8 cellular contexts compared by ENCODE assay signal in the genomic region with DNA sequence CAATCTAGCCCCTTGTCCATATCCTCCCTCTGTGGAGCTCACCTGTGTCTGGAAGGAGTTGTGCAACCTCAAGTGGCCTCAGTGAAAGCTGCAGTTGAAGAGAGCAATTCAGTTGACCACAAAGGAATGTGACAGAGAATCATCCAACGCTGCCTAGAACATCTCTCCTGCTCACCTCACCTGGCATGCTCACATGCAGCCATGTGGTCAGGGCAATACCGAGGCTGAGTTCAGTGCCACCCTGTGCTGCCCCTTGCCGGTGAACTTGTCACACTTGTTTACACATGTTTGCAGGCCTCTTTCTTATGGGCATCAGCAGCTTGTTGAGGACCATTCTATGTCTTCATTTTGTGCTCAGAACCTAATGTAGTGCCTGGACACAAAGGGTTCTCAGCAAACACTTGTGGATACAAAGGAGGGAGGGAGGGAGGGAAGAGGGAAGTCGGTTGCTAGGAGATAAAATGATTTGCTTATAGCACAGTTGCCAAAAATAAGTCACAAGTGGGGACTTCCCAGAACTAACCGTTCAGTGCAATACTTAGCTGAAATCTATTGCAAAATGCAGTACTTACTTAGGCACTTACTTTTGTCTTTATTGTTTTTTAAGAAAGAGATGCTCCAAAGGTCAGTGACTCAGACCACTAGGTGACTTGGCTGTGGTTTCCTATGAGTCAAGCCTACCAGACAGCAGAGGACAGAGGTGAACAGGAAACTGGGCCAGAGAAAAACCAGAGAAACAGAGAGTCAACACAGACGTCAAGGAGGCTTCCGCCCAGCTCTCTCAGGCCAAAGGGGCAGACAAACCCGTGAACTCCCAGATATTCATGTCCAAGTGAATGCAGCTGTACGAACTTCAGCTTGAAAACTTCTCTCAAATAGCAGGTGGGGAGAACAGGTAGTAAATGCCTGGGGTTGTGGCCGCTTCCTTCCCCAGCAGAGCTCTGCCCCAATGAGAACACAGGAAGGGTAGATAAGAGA.
DNase-seq lines count a peak whose midpoint lies in the region; FAIRE-seq and TF ChIP-seq lines count a peak whose summit lies in the region.

No MANE protein-coding gene starts in this region.

- H3K18ac ChIP-seq in trophoblast cell (ENCODE audit: low read length): peak overlapping the region; percentile 58

- H3K79me2 ChIP-seq in trophoblast cell (ENCODE audit: control insufficient read depth, insufficient read depth, low read length, poor library complexity): no peaks in the 10 kb centered on the region

- peaks cover 13 to 25% of the 10 kb centered on the region in 2 experiments for H3K4me1 ChIP-seq in trophoblast cell (ENCODE audit: control insufficient read depth in 1 of 2, insufficient read depth in 2 of 2, low read length in 2 of 2)

- H4K91ac ChIP-seq in trophoblast cell (ENCODE audit: low read depth, low read length): peak overlapping the region; percentile 80

- H3K9ac ChIP-seq in trophoblast cell (ENCODE audit: low read length): no peak overlapping the region

- H3K27me3 ChIP-seq in trophoblast cell (ENCODE audit: insufficient read depth, low read length): no peaks in the 10 kb centered on the region

- no CpG with 5 or more reads among the region's 10 CpGs for WGBS in trophoblast cell (ENCODE audit: extremely low coverage, insufficient coverage, insufficient read length)

- peak overlapping the region; percentile 49 for H2BK120ac ChIP-seq in trophoblast cell (ENCODE audit: insufficient read depth, low read length, poor library complexity)

- FAIRE-seq in H54 (lab: Jason Lieb, UNC): peak; percentile 85

- TF ChIP-seq POLR2A in H54 (IDR thresholded peaks at IDR 0.05; ENCODE audit: low read depth, low read length): no peak

- H3K27ac ChIP-seq in trophoblast cell (ENCODE audit: low read depth, low read length): peak overlapping the region; percentile 82

- TF ChIP-seq CTCF in fibroblast of the aortic adventitia (IDR thresholded peaks at IDR 0.05; ENCODE audit: insufficient read depth, low read length): no peak

- H3K23ac ChIP-seq in trophoblast cell (ENCODE audit: low read length): no peak overlapping the region

- H3K27ac Mint-ChIP-seq in activated CD4-positive, alpha-beta T cell treated with anti-CD3 and anti-CD28 coated beads, Interleukin-2, amount 10 ng/mL, durations not matched to agents 7 days and 5 days: peak overlapping the region; percentile 71

- H2BK12ac ChIP-seq in trophoblast cell (ENCODE audit: low read length): peak overlapping the region; percentile 56

- H3K4me1 Mint-ChIP-seq in activated CD4-positive, alpha-beta T cell treated with anti-CD3 and anti-CD28 coated beads, Interleukin-2, amount 10 ng/mL, durations not matched to agents 7 days and 5 days: peaks cover 32% of the 10 kb centered on the region

- peak overlapping the region; percentile 60 for H2AK5ac ChIP-seq in trophoblast cell (ENCODE audit: low read length)

- peak overlapping the region; percentile 55 for H4K8ac ChIP-seq in trophoblast cell (ENCODE audit: low read depth, low read length)

- peaks cover 17% of the 10 kb centered on the region for H3K79me1 ChIP-seq in trophoblast cell (ENCODE audit: low read length)

- peak overlapping the region; percentile 54 for H3K14ac ChIP-seq in trophoblast cell (ENCODE audit: low read length)

- peak; percentile 14 for DNase-seq in activated CD4-positive, alpha-beta T cell treated with anti-CD3 and anti-CD28 coated beads, Interleukin-2, amount 10 ng/mL, durations not matched to agents 7 days and 5 days
- DNase-seq in activated CD4-positive, alpha-beta T cell treated with anti-CD3 and anti-CD28 coated beads, Interleukin-2, amount 50 U/mL, for 1 hour: no peak
- DNase-seq in H54 (ENCODE audit: insufficient read length, low spot score) (peak; percentile 63), LoVo (ENCODE audit: low spot score) (peak; percentile 83), T1000 (lab: John Stamatoyannopoulos, UW) (peak; percentile 84), fibroblast of the aortic adventitia (ENCODE audit: low read depth) (peak; percentile 95), trophoblast cell (peak; percentile 72 to 80), NCI-H146 treated with DMSO at 0.1 percent for 48 hours (lab: John Stamatoyannopoulos, UW; ENCODE audit: unreplicated experiment) (no peak)

- CTCF ChIA-PET in activated CD4-positive, alpha-beta T cell treated with anti-CD3 and anti-CD28 coated beads, Interleukin-2, amount 10 ng/mL, durations not matched to agents 7 days and 5 days (lab: Charles Lee): interaction anchor here (0.8 to 1.3 kb wide), 3 partner anchors 10 to 390 kb away, joined by 3 to 4 read pairs (median 3); no protein-coding TSS in a partner anchor

- peak overlapping the region; percentile 68 for H2BK5ac ChIP-seq in trophoblast cell (ENCODE audit: low read depth, low read length, poor library complexity)

- no peak overlapping the region for H3K4me3 Mint-ChIP-seq in activated CD4-positive, alpha-beta T cell treated with anti-CD3 and anti-CD28 coated beads, Interleukin-2, amount 10 ng/mL, durations not matched to agents 7 days and 5 days

- no peaks in the 10 kb centered on the region for H3K9me3 Mint-ChIP-seq in activated CD4-positive, alpha-beta T cell treated with anti-CD3 and anti-CD28 coated beads, Interleukin-2, amount 10 ng/mL, durations not matched to agents 7 days and 5 days

- no peak overlapping the region for H4K12ac ChIP-seq in trophoblast cell (ENCODE audit: low read depth, low read length)

- peak overlapping the region; percentile 35 for H2AFZ ChIP-seq in trophoblast cell (ENCODE audit: insufficient read depth, low read length, poor library complexity)

- no peaks in the 10 kb centered on the region for H3K9me3 ChIP-seq in trophoblast cell (ENCODE audit: insufficient read depth, low read depth, low read length)

- no peaks in the 10 kb centered on the region for H3K36me3 Mint-ChIP-seq in activated CD4-positive, alpha-beta T cell treated with anti-CD3 and anti-CD28 coated beads, Interleukin-2, amount 10 ng/mL, durations not matched to agents 7 days and 5 days (ENCODE audit: low read depth)

- H3K4ac ChIP-seq in trophoblast cell (ENCODE audit: low read depth, low read length): no peak overlapping the region

- POLR2A ChIA-PET in activated CD4-positive, alpha-beta T cell treated with anti-CD3 and anti-CD28 coated beads, Interleukin-2, amount 10 ng/mL, durations not matched to agents 7 days and 5 days (lab: Charles Lee): interaction anchor here (0.6 kb wide), 1 partner anchor 121 kb away, joined by 3 read pairs; no protein-coding TSS in a partner anchor

- H3K4me2 ChIP-seq in trophoblast cell (ENCODE audit: low read length): no peak overlapping the region

- H3K4me3 ChIP-seq in fibroblast of the aortic adventitia (ENCODE audit: low read depth, low read length): no peak overlapping the region
- H3K4me3 ChIP-seq in trophoblast cell (ENCODE audit: low read depth, low read length): no peak overlapping the region

- no peaks in the 10 kb centered on the region for H3K36me3 ChIP-seq in trophoblast cell (ENCODE audit: control insufficient read depth in 1 of 2, insufficient read depth in 2 of 2, low read length in 2 of 2)

- H3K27me3 Mint-ChIP-seq in activated CD4-positive, alpha-beta T cell treated with anti-CD3 and anti-CD28 coated beads, Interleukin-2, amount 10 ng/mL, durations not matched to agents 7 days and 5 days: peaks cover 4% of the 10 kb centered on the region

Comparison
In these comparisons a context has a peak if more than half of its experiments do, and no peak if none do; other contexts are left out.
1. DNase-seq: peak in activated CD4-positive, alpha-beta T cell treated with anti-CD3 and anti-CD28 coated beads, Interleukin-2, amount 10 ng/mL, durations not matched to agents 7 days and 5 days (single experiment), H54 (single experiment), LoVo (single experiment), T1000 (single experiment), fibroblast of the aortic adventitia (single experiment) and trophoblast cell (2 of 2); none in activated CD4-positive, alpha-beta T cell treated with anti-CD3 and anti-CD28 coated beads, Interleukin-2, amount 50 U/mL, for 1 hour (single experiment) and NCI-H146 treated with DMSO at 0.1 percent for 48 hours (single experiment).